Comparison of ENCODE assay signal across 1 cellular context in the genomic region with DNA sequence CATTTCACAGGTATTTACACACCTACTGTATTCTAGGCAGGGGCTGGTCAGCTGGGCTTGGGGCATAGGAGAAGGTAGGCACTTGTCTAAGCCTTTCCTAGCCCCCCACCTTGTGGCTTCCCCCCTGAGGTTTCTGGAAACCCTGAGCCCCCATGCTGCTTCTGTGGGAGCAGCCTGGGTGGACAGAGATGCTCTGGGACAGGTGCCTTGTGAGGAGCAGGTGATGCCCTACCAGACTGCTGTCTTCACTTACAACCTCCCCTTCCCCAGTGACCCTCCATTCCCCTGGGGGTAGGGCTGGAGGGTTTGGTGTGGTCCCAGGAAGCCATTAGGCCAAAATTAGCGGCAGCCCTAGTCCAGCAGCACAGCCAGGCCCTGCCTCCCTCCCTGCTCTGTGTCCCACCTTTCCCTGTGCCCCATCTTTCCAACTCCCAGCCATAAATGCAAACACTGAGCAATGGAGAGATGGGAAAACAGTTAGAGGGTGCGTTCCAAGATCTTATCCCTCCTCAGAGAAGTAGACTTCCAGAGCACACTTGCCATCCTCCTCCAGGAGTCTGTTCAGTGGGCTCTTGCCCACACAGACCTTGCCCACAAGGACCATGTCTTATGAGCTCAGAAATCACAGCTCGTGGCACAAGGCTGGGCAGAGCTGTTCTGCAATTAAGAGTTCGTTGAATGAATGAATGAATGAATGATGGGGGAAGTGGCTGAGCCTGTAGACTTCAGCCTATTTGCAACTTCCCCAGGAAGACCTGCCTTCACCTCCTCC.
TF ChIP-seq lines count a peak whose summit lies in the region.

No MANE protein-coding gene starts in this region.

TF ChIP-seq in HepG2, 621 proteins besides CTCF, POLR2A, EP300 and RAD21:
- no peak for TF ChIP-seq RBAK (CRISPR knock-in tag; IDR thresholded peaks at IDR 0.05)
- no peak for TF ChIP-seq ZNF879 (CRISPR knock-in tag; IDR thresholded peaks at IDR 0.05)
- TF ChIP-seq SAP130 (CRISPR knock-in tag; IDR thresholded peaks at IDR 0.05; ENCODE audit: low read depth), result no peak
- TF ChIP-seq DNMT3B (CRISPR knock-in tag; conservative IDR thresholded peaks at IDR 0.05), result no peak
- no peak for TF ChIP-seq MAZ (IDR thresholded peaks at IDR 0.05; ENCODE audit: borderline replicate concordance, low read depth, low read length)
- TF ChIP-seq MAZ (CRISPR knock-in tag; IDR thresholded peaks at IDR 0.05; ENCODE audit: low read depth), result no peak
- TF ChIP-seq ZNF256 (CRISPR knock-in tag; conservative IDR thresholded peaks at IDR 0.05), result no peak
- TF ChIP-seq ZSCAN20 (CRISPR knock-in tag; IDR thresholded peaks at IDR 0.05; ENCODE audit: borderline replicate concordance), result no peak
- TF ChIP-seq ZFP37 (CRISPR knock-in tag; IDR thresholded peaks at IDR 0.05; ENCODE audit: borderline replicate concordance), result no peak
- no peak for TF ChIP-seq U2AF2 (IDR thresholded peaks at IDR 0.05; ENCODE audit: low read depth, low read length)
